Comparison of ENCODE assay signal across 16 cellular contexts in genomic region chr2:156907806-156908205, GRCh38.
DNase-seq lines count a peak whose midpoint lies in the region; ATAC-seq and TF ChIP-seq lines count a peak whose summit lies in the region.
"Had no signal": no experiment of that assay in that cellular context is flagged by ENCODE, and none has a peak within 500 bp of the region (broad histone marks: within the 10 kb centered on the region; RNA-seq: fewer than 3 reads in every experiment).

No MANE protein-coding gene starts in this region.

- H3K27me3 Mint-ChIP-seq in MCF 10A (ENCODE audit: insufficient read depth, unreplicated experiment): no peaks in the 10 kb centered on the region
- H3K27me3 Mint-ChIP-seq in CD4-positive, alpha-beta T cell: no peaks in the 10 kb centered on the region

- no peak overlapping the region for H3K4me3 Mint-ChIP-seq in MCF 10A (ENCODE audit: unreplicated experiment)
- no peak overlapping the region for H3K4me3 Mint-ChIP-seq in CD4-positive, alpha-beta T cell
- H3K4me3 Mint-ChIP-seq: activated T-helper 17 cell treated with anti-CD3 and anti-CD28 coated beads, Interleukin-2, amount 50 U/mL, for 72 hours; GM23338 had no signal

- POLR2A ChIA-PET in MCF 10A (lab: Yijun Ruan, JAX): no interaction called here
- POLR2A ChIA-PET in CD4-positive, alpha-beta T cell (lab: Charles Lee): no interaction called here

- TF ChIP-seq POLR2A in breast epithelium (IDR thresholded peaks at IDR 0.05) (no peak), lower leg skin (IDR thresholded peaks at IDR 0.05) (no peak)

- ATAC-seq in HG03097 (IDR thresholded peaks at IDR 0.05; ENCODE audit: low FRiP score, unreplicated experiment): peak; percentile 57
- ATAC-seq in RWPE2 (ENCODE audit: low read depth): peak; percentile 64; the same call in 2 of the 3 replicates
- ATAC-seq in CD4-positive, alpha-beta T cell (ENCODE audit: poor library complexity): no peak
- ATAC-seq in right cardiac atrium: no peak
- ATAC-seq: activated T-helper 17 cell treated with anti-CD3 and anti-CD28 coated beads, Interleukin-2, amount 50 U/mL, for 72 hours; body of pancreas; GM23338 had no signal

- H3K27ac ChIP-seq in breast epithelium (no peak overlapping the region), RWPE2 (ENCODE audit: poor library complexity, severe bottlenecking) (no peak overlapping the region), right cardiac atrium (ENCODE audit: low read length) (no peak overlapping the region)
- no peak overlapping the region for H3K27ac ChIP-seq in CD4-positive, alpha-beta T cell (ENCODE audit: low read depth, low read length)
- H3K27ac ChIP-seq: 22Rv1, body of pancreas, SK-N-MC had no signal

- no peak overlapping the region for H3K4me3 ChIP-seq in breast epithelium
- no peak overlapping the region for H3K4me3 ChIP-seq in RWPE2 (ENCODE audit: severe bottlenecking)
- H3K4me3 ChIP-seq in lower leg skin (ENCODE audit: low read depth, poor library complexity, severe bottlenecking): no peak overlapping the region
- no peak overlapping the region for H3K4me3 ChIP-seq in right cardiac atrium (ENCODE audit: low read length)
- H3K4me3 ChIP-seq: body of pancreas, GM23338, SK-N-MC had no signal

- peaks cover 16% of the 10 kb centered on the region for H3K4me1 Mint-ChIP-seq in MCF 10A (ENCODE audit: insufficient read depth, unreplicated experiment)
- no peaks in the 10 kb centered on the region for H3K4me1 Mint-ChIP-seq in CD4-positive, alpha-beta T cell (ENCODE audit: low read depth)
- H3K4me1 Mint-ChIP-seq: activated T-helper 17 cell treated with anti-CD3 and anti-CD28 coated beads, Interleukin-2, amount 50 U/mL, for 72 hours; GM23338 had no signal

- TF ChIP-seq CTCF in MCF 10A (IDR thresholded peaks at IDR 0.05; ENCODE audit: unreplicated experiment) (no peak), breast epithelium (IDR thresholded peaks at IDR 0.05) (no peak), RWPE2 (IDR thresholded peaks at IDR 0.05; ENCODE audit: poor library complexity, severe bottlenecking) (no peak), lower leg skin (IDR thresholded peaks at IDR 0.05) (no peak)
- no peak for TF ChIP-seq CTCF in CD4-positive, alpha-beta T cell (IDR thresholded peaks at IDR 0.05)

- H3K27me3 ChIP-seq in breast epithelium: no peaks in the 10 kb centered on the region
- no peaks in the 10 kb centered on the region for H3K27me3 ChIP-seq in RWPE2 (ENCODE audit: insufficient read depth, poor library complexity, severe bottlenecking)
- no peaks in the 10 kb centered on the region for H3K27me3 ChIP-seq in CD4-positive, alpha-beta T cell (ENCODE audit: control insufficient read depth, insufficient read depth, low read length)
- H3K27me3 ChIP-seq in right cardiac atrium (ENCODE audit: control insufficient read depth, insufficient read depth): no peaks in the 10 kb centered on the region
- H3K27me3 ChIP-seq: body of pancreas had no signal

- no peaks in the 10 kb centered on the region for H3K36me3 Mint-ChIP-seq in MCF 10A (ENCODE audit: insufficient read depth, unreplicated experiment)
- H3K36me3 Mint-ChIP-seq in CD4-positive, alpha-beta T cell (ENCODE audit: low read depth): no peaks in the 10 kb centered on the region

- no TSS peak for BruUV-seq in MCF 10A (replicated peaks; lab: Mats Ljungman, UMichigan)

- WGBS in lower leg skin, 2 donors: 55 to 60% methylated on average over 3 of the region's 3 CpGs
- 58% methylated on average over 3 of the region's 3 CpGs for WGBS in right cardiac atrium

- CTCF ChIA-PET in MCF 10A (lab: Yijun Ruan, JAX): no interaction called here
- CTCF ChIA-PET in CD4-positive, alpha-beta T cell (lab: Charles Lee): no interaction called here

- H3K27ac Mint-ChIP-seq in MCF 10A (ENCODE audit: low read depth, unreplicated experiment): peak overlapping the region; percentile 6
- H3K27ac Mint-ChIP-seq in CD4-positive, alpha-beta T cell: no peak overlapping the region
- H3K27ac Mint-ChIP-seq: activated T-helper 17 cell treated with anti-CD3 and anti-CD28 coated beads, Interleukin-2, amount 50 U/mL, for 72 hours; GM23338 had no signal

- H3K9me3 ChIP-seq in breast epithelium: no peaks in the 10 kb centered on the region
- no peaks in the 10 kb centered on the region for H3K9me3 ChIP-seq in RWPE2 (ENCODE audit: severe bottlenecking)
- no peaks in the 10 kb centered on the region for H3K9me3 ChIP-seq in CD4-positive, alpha-beta T cell (ENCODE audit: control insufficient read depth, low read length)
- no peaks in the 10 kb centered on the region for H3K9me3 ChIP-seq in right cardiac atrium (ENCODE audit: control insufficient read depth, low read length)
- H3K9me3 ChIP-seq: body of pancreas had no signal

- intact Hi-C loops in MCF 10A (cut with micrococcal nuclease) (no loop called here), breast epithelium (cut with DNase I; ENCODE audit: low total_unique reads) (no loop called here), lower leg skin (cut with DNase I; ENCODE audit: low total_unique reads) (no loop called here), right cardiac atrium (cut with DNase I) (no loop called here)
- intact Hi-C loops in CD4-positive, alpha-beta T cell (cut with DNase I, micrococcal nuclease): no loop called here

- no peaks in the 10 kb centered on the region for H3K9me3 Mint-ChIP-seq in MCF 10A (ENCODE audit: unreplicated experiment)
- H3K9me3 Mint-ChIP-seq in CD4-positive, alpha-beta T cell: no peaks in the 10 kb centered on the region
- H3K9me3 Mint-ChIP-seq: activated T-helper 17 cell treated with anti-CD3 and anti-CD28 coated beads, Interleukin-2, amount 50 U/mL, for 72 hours; GM23338 had no signal

- H3K4me1 ChIP-seq in breast epithelium (no peaks in the 10 kb centered on the region), RWPE2 (ENCODE audit: insufficient read depth, poor library complexity, severe bottlenecking) (peaks cover 17% of the 10 kb centered on the region), right cardiac atrium (ENCODE audit: control insufficient read depth, insufficient read depth, low read length) (no peaks in the 10 kb centered on the region)
- H3K4me1 ChIP-seq: body of pancreas had no signal

- H3K36me3 ChIP-seq in breast epithelium (no peaks in the 10 kb centered on the region), RWPE2 (ENCODE audit: low read depth) (no peaks in the 10 kb centered on the region)

- peak; percentile 43 for DNase-seq in MCF 10A (ENCODE audit: unreplicated experiment)
- no peak for DNase-seq in breast epithelium (ENCODE audit: low spot score in 2 of 2)
- no peak for DNase-seq in RWPE2 (ENCODE audit: low spot score)
- DNase-seq in CD4-positive, alpha-beta T cell: no peak
- no peak for DNase-seq in lower leg skin (ENCODE audit: low spot score in 2 of 2)
- no peak for DNase-seq in right cardiac atrium
- DNase-seq in NCI-H1092 treated with DMSO at 0.1 percent for 48 hours (lab: John Stamatoyannopoulos, UW): no peak
- DNase-seq: activated CD4-positive, CD25-positive, alpha-beta regulatory T cell; body of pancreas; NCI-H1417 treated with DMSO at 0.1 percent for 48 hours; NK-92 treated with Interleukin-12 subunit alpha and Interleukin-12 subunit beta, amount 100 ng/mL, for 24 hours had no signal

Comparison
In these comparisons a context has a peak if more than half of its experiments do, and no peak if none do; other contexts are left out.
1. ATAC-seq: peak in HG03097 (single experiment) and RWPE2 (single experiment); none in CD4-positive, alpha-beta T cell (single experiment) and right cardiac atrium (0 of 2).